2 cellular contexts compared by ENCODE assay signal in the genomic region with DNA sequence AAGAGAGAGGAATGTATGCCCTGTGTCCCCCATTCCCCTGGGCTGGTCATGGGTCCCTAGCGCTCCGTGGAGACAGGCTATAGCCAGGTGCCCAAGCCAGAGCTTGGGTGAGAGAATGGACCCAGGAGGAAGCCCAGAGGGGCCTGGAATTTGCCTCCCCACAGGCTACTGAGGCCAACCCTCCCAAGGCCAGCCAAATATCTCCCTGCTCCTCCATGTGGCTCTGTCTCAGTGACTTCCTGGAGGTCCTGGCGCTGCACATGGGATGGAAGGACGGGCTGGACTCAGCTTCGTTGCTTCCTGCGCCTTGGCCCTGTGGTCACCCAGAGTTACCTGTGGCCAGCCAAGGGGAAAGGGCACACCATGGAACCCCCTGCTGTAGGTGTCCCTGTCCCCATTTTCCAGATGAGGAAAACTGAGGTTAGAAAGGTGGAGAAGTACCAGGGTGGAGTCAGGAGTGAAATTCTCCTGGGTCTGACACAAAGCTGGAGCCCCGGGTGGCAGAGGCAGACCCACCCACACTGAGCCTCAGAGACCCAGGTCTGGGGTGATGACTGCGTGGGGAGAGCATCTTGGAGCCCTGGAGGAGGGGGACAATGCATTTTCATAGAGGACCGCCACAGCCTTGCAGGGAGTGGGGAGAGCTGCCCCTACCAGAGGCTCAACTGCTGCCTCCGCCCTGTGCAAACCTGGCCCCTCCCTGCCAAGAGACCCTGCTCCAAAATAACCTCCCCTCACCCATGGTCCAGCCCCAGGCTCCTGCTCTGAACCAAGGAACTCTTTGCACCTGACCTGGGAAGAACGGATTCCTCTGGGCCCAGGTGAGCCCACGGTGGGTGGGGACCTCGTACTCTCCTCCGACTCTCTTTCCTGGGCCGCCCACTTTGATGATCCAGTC.
TF ChIP-seq lines count a peak whose summit lies in the region.

No MANE protein-coding gene starts in this region.

TF ChIP-seq in SK-N-SH, 30 proteins besides CTCF, POLR2A, EP300 and RAD21 (continued from another document):
- no peak for TF ChIP-seq USF1 (IDR thresholded peaks at IDR 0.05; ENCODE audit: borderline replicate concordance, low read depth)
- TF ChIP-seq SMC3 (IDR thresholded peaks at IDR 0.05; ENCODE audit: low read depth, low read length): no peak
- TF ChIP-seq TAF1 (IDR thresholded peaks at IDR 0.05; ENCODE audit: borderline replicate concordance, low read depth, low read length): no peak

TF ChIP-seq in SK-N-SH treated with all-trans-retinoic acid at 6 μM for 48 hours, 23 proteins besides CTCF, POLR2A, EP300 and RAD21 (continued from another document):
- TF ChIP-seq, protein P1, sequence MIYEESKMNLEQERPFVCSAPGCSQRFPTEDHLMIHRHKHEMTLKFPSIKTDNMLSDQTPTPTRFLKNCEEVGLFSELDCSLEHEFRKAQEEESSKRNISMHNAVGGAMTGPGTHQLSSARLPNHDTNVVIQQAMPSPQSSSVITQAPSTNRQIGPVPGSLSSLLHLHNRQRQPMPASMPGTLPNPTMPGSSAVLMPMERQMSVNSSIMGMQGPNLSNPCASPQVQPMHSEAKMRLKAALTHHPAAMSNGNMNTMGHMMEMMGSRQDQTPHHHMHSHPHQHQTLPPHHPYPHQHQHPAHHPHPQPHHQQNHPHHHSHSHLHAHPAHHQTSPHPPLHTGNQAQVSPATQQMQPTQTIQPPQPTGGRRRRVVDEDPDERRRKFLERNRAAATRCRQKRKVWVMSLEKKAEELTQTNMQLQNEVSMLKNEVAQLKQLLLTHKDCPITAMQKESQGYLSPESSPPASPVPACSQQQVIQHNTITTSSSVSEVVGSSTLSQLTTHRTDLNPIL (CRISPR knock-in tag; IDR thresholded peaks at IDR 0.05; ENCODE audit: low read depth): no peak
- TF ChIP-seq BACH2 (CRISPR knock-in tag; IDR thresholded peaks at IDR 0.05; ENCODE audit: borderline replicate concordance): no peak
- no peak for TF ChIP-seq ESRRG (CRISPR knock-in tag; IDR thresholded peaks at IDR 0.05)
- no peak for TF ChIP-seq TSHZ2 (CRISPR knock-in tag; IDR thresholded peaks at IDR 0.05)
- no peak for TF ChIP-seq ZFP3 (CRISPR knock-in tag; IDR thresholded peaks at IDR 0.05)
- TF ChIP-seq ZNF70 (CRISPR knock-in tag; IDR thresholded peaks at IDR 0.05): no peak
- no peak for TF ChIP-seq GLIS3 (CRISPR knock-in tag; IDR thresholded peaks at IDR 0.05)
- TF ChIP-seq SNAI2 (CRISPR knock-in tag; IDR thresholded peaks at IDR 0.05): no peak
- no peak for TF ChIP-seq PATZ1 (CRISPR knock-in tag; IDR thresholded peaks at IDR 0.05; ENCODE audit: borderline replicate concordance)
